ENCODE assay signal across 15 cellular contexts in the genomic region with DNA sequence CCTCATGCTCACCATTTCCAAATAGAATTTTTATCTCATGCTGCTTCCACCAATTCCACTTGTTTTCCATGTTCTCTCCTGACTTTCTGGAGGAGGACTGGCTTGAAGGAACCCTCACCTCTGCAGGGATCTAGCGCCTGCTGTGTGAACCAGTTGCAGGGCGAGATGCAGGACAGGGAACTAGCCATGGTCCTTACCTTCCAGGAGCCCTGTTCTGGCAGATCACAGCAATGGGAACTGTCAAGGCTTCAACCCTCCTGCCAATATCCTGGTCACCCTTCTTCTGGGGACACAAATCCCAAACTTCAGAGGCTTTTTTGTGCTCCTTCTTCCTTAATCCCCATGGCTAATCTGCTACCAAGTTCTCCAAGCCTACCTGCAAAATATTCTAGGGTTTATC.
DNase-seq lines count a peak whose midpoint lies in the region; TF ChIP-seq lines count a peak whose summit lies in the region.
"Had no signal": no experiment of that assay in that cellular context is flagged by ENCODE, and none has a peak within 500 bp of the region (broad histone marks: within the 10 kb centered on the region; RNA-seq: fewer than 3 reads in every experiment).

No MANE protein-coding gene starts in this region.

- no peaks in the 10 kb centered on the region for H3K4me1 Mint-ChIP-seq in nephron progenitor cell
- H3K4me1 Mint-ChIP-seq: CD4-positive, CD25-positive, alpha-beta regulatory T cell had no signal

- H3K36me3 ChIP-seq in GM23248 (ENCODE audit: low read depth): no peaks in the 10 kb centered on the region
- H3K36me3 ChIP-seq: suprapubic skin had no signal

- DNase-seq in GM23248: peak; percentile 30
- peak; percentile 29 for DNase-seq in RWPE1 (ENCODE audit: low spot score)
- peak; percentile 4 for DNase-seq in fibroblast of peridontal ligament (ENCODE audit: extremely low read depth)
- DNase-seq in nephron progenitor cell: peak; percentile 35
- no peak for DNase-seq in 8988T
- DNase-seq in GM19240 (ENCODE audit: insufficient read length, low spot score): no peak
- no peak for DNase-seq in Kasumi-1 (lab: John Stamatoyannopoulos, UW)
- DNase-seq: activated CD8-positive, alpha-beta memory T cell treated with anti-CD3 and anti-CD28 coated beads, Interleukin-2, amount 50 U/mL, for 4 hours; activated naive CD4-positive, alpha-beta T cell treated with anti-CD3 and anti-CD28 coated beads, Interleukin-2, amount 50 U/mL, for 16 hours; CD4-positive, CD25-positive, alpha-beta regulatory T cell; central memory CD4-positive, alpha-beta T cell; left cardiac atrium; naive thymus-derived CD8-positive, alpha-beta T cell; NCI-H1105 had no signal

- no peaks in the 10 kb centered on the region for H3K9me2 ChIP-seq in GM23248 (ENCODE audit: insufficient read depth)

- TF ChIP-seq CTCF in RWPE1 (conservative IDR thresholded peaks at IDR 0.05; ENCODE audit: low read depth): no peak
- no peak for TF ChIP-seq CTCF in nephron progenitor cell (IDR thresholded peaks at IDR 0.05)

- H3K27me3 ChIP-seq in GM23248 (replicated peaks; ENCODE audit: insufficient read depth): peaks cover 1% of the 10 kb centered on the region; the same call in 1 of the 2 replicates

- H3F3A ChIP-seq in GM23248 (ENCODE audit: insufficient read depth): no peaks in the 10 kb centered on the region

- no peak overlapping the region for H3K4me3 ChIP-seq in GM23248
- H3K4me3 ChIP-seq: suprapubic skin had no signal

- POLR2A ChIA-PET in RWPE1 (lab: Yijun Ruan, JAX; ENCODE audit: low non-redundant PET): no interaction called here

- H3K27me3 Mint-ChIP-seq in nephron progenitor cell (ENCODE audit: low read depth, poor library complexity): peaks cover 59% of the 10 kb centered on the region

- no peaks in the 10 kb centered on the region for H3K9me3 ChIP-seq in GM23248 (ENCODE audit: low read depth)
- H3K9me3 ChIP-seq: suprapubic skin had no signal

- H3K27ac Mint-ChIP-seq in nephron progenitor cell: no peak overlapping the region
- H3K27ac Mint-ChIP-seq: CD4-positive, CD25-positive, alpha-beta regulatory T cell; naive thymus-derived CD8-positive, alpha-beta T cell had no signal

- no peak overlapping the region for H3K4me2 ChIP-seq in GM23248 (ENCODE audit: unreplicated experiment)

- H3K27ac ChIP-seq in GM23248: no peak overlapping the region
- H3K27ac ChIP-seq in RWPE1: no peak overlapping the region
- H3K27ac ChIP-seq: suprapubic skin had no signal

- in situ Hi-C loops in GM23248 (cut with MboI): no loop called here

- WGBS in GM23248 (ENCODE audit: low coverage in 1 of 2, low lambda C conversion rate in 2 of 2, missing lambda C conversion rate in 2 of 2), 2 experiments: 56 to 59% methylated on average over 2 of the region's 2 CpGs

- no peak overlapping the region for H3K4me3 Mint-ChIP-seq in nephron progenitor cell
- H3K4me3 Mint-ChIP-seq: CD4-positive, CD25-positive, alpha-beta regulatory T cell; naive thymus-derived CD8-positive, alpha-beta T cell had no signal

- H2AFZ ChIP-seq in GM23248: no peak overlapping the region

- H3K9ac ChIP-seq in GM23248: no peak overlapping the region

- no peaks in the 10 kb centered on the region for H3K9me3 Mint-ChIP-seq in nephron progenitor cell
- H3K9me3 Mint-ChIP-seq: naive thymus-derived CD8-positive, alpha-beta T cell had no signal

- no peaks in the 10 kb centered on the region for H3K36me3 Mint-ChIP-seq in nephron progenitor cell (ENCODE audit: low read depth)
- H3K36me3 Mint-ChIP-seq: CD4-positive, CD25-positive, alpha-beta regulatory T cell; naive thymus-derived CD8-positive, alpha-beta T cell had no signal

- CTCF ChIA-PET in RWPE1 (lab: Yijun Ruan, JAX): interaction anchor here (0.7 kb wide), 1 partner anchor 46 kb away, joined by 3 read pairs; no protein-coding TSS in a partner anchor

- no peaks in the 10 kb centered on the region for H3K79me2 ChIP-seq in GM23248 (ENCODE audit: insufficient read depth)

- H3K4me1 ChIP-seq in GM23248 (ENCODE audit: insufficient read depth): no peaks in the 10 kb centered on the region

- H4K20me1 ChIP-seq in GM23248 (ENCODE audit: insufficient read depth): no peaks in the 10 kb centered on the region

Comparison
In these comparisons a context has a peak if more than half of its experiments do, and no peak if none do; other contexts are left out.
1. DNase-seq: peak in GM23248 (single experiment), RWPE1 (single experiment), fibroblast of peridontal ligament (single experiment) and nephron progenitor cell (single experiment); none in 8988T (single experiment), GM19240 (single experiment) and Kasumi-1 (0 of 2).